1 cellular context compared by ENCODE assay signal in genomic region chr15:59312199-59312598, GRCh38.
TF ChIP-seq lines count a peak whose summit lies in the region.

No MANE protein-coding gene starts in this region.

TF ChIP-seq in GM12878, 131 proteins besides CTCF, POLR2A, EP300 and RAD21:
- no peak for TF ChIP-seq ZBTB4 (CRISPR knock-in tag; IDR thresholded peaks at IDR 0.05)
- TF ChIP-seq GABPA (IDR thresholded peaks at IDR 0.05; ENCODE audit: low read depth) = peak; percentile 46; the same call in 1 of the 2 replicates
- TF ChIP-seq ASH2L (IDR thresholded peaks at IDR 0.05; ENCODE audit: borderline replicate concordance, low read depth) = no peak
- TF ChIP-seq MTA3 (IDR thresholded peaks at IDR 0.05; ENCODE audit: borderline replicate concordance, low read length) = no peak
- TF ChIP-seq TARDBP (IDR thresholded peaks at IDR 0.05; ENCODE audit: borderline replicate concordance) = no peak
- TF ChIP-seq CHD4 (IDR thresholded peaks at IDR 0.05) = no peak
- TF ChIP-seq NR2F1 (conservative IDR thresholded peaks at IDR 0.05) = no peak
- TF ChIP-seq ATF7 (IDR thresholded peaks at IDR 0.05; ENCODE audit: low read depth) = no peak
- peak; percentile 77 for TF ChIP-seq RELB (IDR thresholded peaks at IDR 0.05; ENCODE audit: low read depth)
- TF ChIP-seq IKZF1 (conservative IDR thresholded peaks at IDR 0.05) = peak; percentile 44
- peak; percentile 93 for TF ChIP-seq EED (IDR thresholded peaks at IDR 0.05; ENCODE audit: low read depth)
- TF ChIP-seq CBFB (IDR thresholded peaks at IDR 0.05; ENCODE audit: low read depth) = no peak
- no peak for TF ChIP-seq TBL1XR1 (IDR thresholded peaks at IDR 0.05; ENCODE audit: low read depth, low read length)
- TF ChIP-seq WRNIP1 (IDR thresholded peaks at IDR 0.05; ENCODE audit: borderline replicate concordance, low read depth, low read length) = no peak
- TF ChIP-seq IKZF2 (IDR thresholded peaks at IDR 0.05) = peak in 1 of 2 experiments; percentile 59; a peak in 2 of 4 replicates
- peak in 1 of 2 experiments; percentile 50; a peak in 1 of 4 replicates for TF ChIP-seq ETV6 (conservative IDR thresholded peaks at IDR 0.05 in 1 of 2, IDR thresholded peaks at IDR 0.05 in 1 of 2; ENCODE audit: borderline replicate concordance in 1 of 2, low read depth in 1 of 2)
- no peak for TF ChIP-seq RFX5 (IDR thresholded peaks at IDR 0.05; ENCODE audit: low read depth, low read length)
- TF ChIP-seq E2F4 (IDR thresholded peaks at IDR 0.05; ENCODE audit: low read depth, low read length) = no peak
- TF ChIP-seq RAD51 (IDR thresholded peaks at IDR 0.05) = no peak
